18 cellular contexts compared by ENCODE assay signal in genomic region chr13:62176051-62176450, GRCh38.
DNase-seq lines count a peak whose midpoint lies in the region; ATAC-seq, FAIRE-seq and TF ChIP-seq lines count a peak whose summit lies in the region.
"Had no signal": no experiment of that assay in that cellular context is flagged by ENCODE, and none has a peak within 500 bp of the region (broad histone marks: within the 10 kb centered on the region; RNA-seq: fewer than 3 reads in every experiment).

No MANE protein-coding gene starts in this region.

- peaks cover 6% of the 10 kb centered on the region for H3K9me3 Mint-ChIP-seq in astrocyte (ENCODE audit: unreplicated experiment)

- H3K4me1 Mint-ChIP-seq in astrocyte (ENCODE audit: low read depth, unreplicated experiment), result peaks cover 37% of the 10 kb centered on the region
- H3K4me1 Mint-ChIP-seq: CD14-positive monocyte had no signal

- no peaks in the 10 kb centered on the region for H3K79me2 ChIP-seq in Karpas-422 (ENCODE audit: low read length)
- H3K79me2 ChIP-seq in astrocyte (ENCODE audit: insufficient read depth, low read length), result no peaks in the 10 kb centered on the region

- H3K4me2 ChIP-seq in Karpas-422 (ENCODE audit: low read depth, low read length, poor library complexity, severe bottlenecking) (no peak overlapping the region), astrocyte (ENCODE audit: low read length) (peak overlapping the region; percentile 27)

- H3K9ac ChIP-seq in Karpas-422 (ENCODE audit: low read length) (no peak overlapping the region), astrocyte (ENCODE audit: low read length) (no peak overlapping the region)

- H3K36me3 ChIP-seq in Karpas-422 (ENCODE audit: insufficient read depth, low read length) (no peaks in the 10 kb centered on the region), astrocyte (ENCODE audit: insufficient read depth, low read length) (no peaks in the 10 kb centered on the region), transverse colon (no peaks in the 10 kb centered on the region)

- peaks cover 5% of the 10 kb centered on the region for H3K9me3 ChIP-seq in Karpas-422 (ENCODE audit: low read length)
- peaks cover 3% of the 10 kb centered on the region for H3K9me3 ChIP-seq in astrocyte (ENCODE audit: insufficient read depth, low read depth, low read length)
- no peaks in the 10 kb centered on the region for H3K9me3 ChIP-seq in transverse colon

- in situ Hi-C loops in transverse colon (cut with MboI; ENCODE audit: low pct_ligation_motif_present in 1 of 4, low pct_unique_long_range_greater_than_20kb in 1 of 4, low sequenced_read_pairs in 3 of 4), result no loop called here

- peaks cover 16% of the 10 kb centered on the region for H3K4me1 ChIP-seq in Karpas-422 (ENCODE audit: low read length)
- no peaks in the 10 kb centered on the region for H3K4me1 ChIP-seq in astrocyte (ENCODE audit: insufficient read depth, low read length)
- H3K4me1 ChIP-seq in transverse colon, result no peaks in the 10 kb centered on the region

- TF ChIP-seq EP300 in transverse colon (IDR thresholded peaks at IDR 0.05; ENCODE audit: low read depth), result no peak

- ATAC-seq in GM19452 (IDR thresholded peaks at IDR 0.05; ENCODE audit: unreplicated experiment), result no peak
- ATAC-seq: CD8-positive, alpha-beta T cell; HepG2 had no signal

- intact Hi-C loops in transverse colon (cut with DNase I; ENCODE audit: low total_unique reads), result no loop called here

- H4K20me1 ChIP-seq in Karpas-422 (ENCODE audit: insufficient read depth, low read depth, low read length), result no peaks in the 10 kb centered on the region
- H4K20me1 ChIP-seq in astrocyte (ENCODE audit: insufficient read depth, low read length), result no peaks in the 10 kb centered on the region

- H3K4me3 ChIP-seq in Karpas-422 (ENCODE audit: low read length), result no peak overlapping the region
- no peak overlapping the region for H3K4me3 ChIP-seq in astrocyte (ENCODE audit: insufficient read depth, low read depth, low read length)
- no peak overlapping the region for H3K4me3 ChIP-seq in transverse colon

- TF ChIP-seq POLR2A in transverse colon (IDR thresholded peaks at IDR 0.05), result no peak

- peak overlapping the region; percentile 70 for H3K27ac Mint-ChIP-seq in astrocyte (ENCODE audit: unreplicated experiment)
- H3K27ac Mint-ChIP-seq: CD14-positive monocyte; CD8-positive, alpha-beta T cell had no signal

- no peaks in the 10 kb centered on the region for H3K9me2 ChIP-seq in Karpas-422 (replicated peaks; ENCODE audit: insufficient read depth, low read length)

- 0 out of 2 replicates have a peak overlapping the region, but pooled peaks have one; percentile 21 for H2AFZ ChIP-seq in Karpas-422 (ENCODE audit: low read length)
- H2AFZ ChIP-seq in astrocyte (ENCODE audit: low read depth, low read length), result no peak overlapping the region

- no peaks in the 10 kb centered on the region for H3K27me3 ChIP-seq in Karpas-422 (ENCODE audit: low read length)
- H3K27me3 ChIP-seq in astrocyte (ENCODE audit: insufficient read depth, low read length), result no peaks in the 10 kb centered on the region
- no peaks in the 10 kb centered on the region for H3K27me3 ChIP-seq in transverse colon

- TF ChIP-seq CTCF in astrocyte (IDR thresholded peaks at IDR 0.05; ENCODE audit: insufficient read depth, low read depth, low read length), result no peak
- TF ChIP-seq CTCF in GM20000 (IDR thresholded peaks at IDR 0.05; ENCODE audit: extremely low read depth, missing control alignments), result no peak
- no peak for TF ChIP-seq CTCF in transverse colon (IDR thresholded peaks at IDR 0.05)

- FAIRE-seq in astrocyte (lab: Jason Lieb, UNC), result no peak
- FAIRE-seq: D721Med, HepG2, HTR-8/SVneo had no signal

- WGBS in transverse colon (ENCODE audit: low coverage in 1 of 2), 2 donors, result 55 to 63% methylated on average over 2 to 3 of the region's 3 CpGs

- H3K27ac ChIP-seq in Karpas-422 (ENCODE audit: low read length) (no peak overlapping the region), astrocyte (ENCODE audit: low read depth, low read length) (no peak overlapping the region), transverse colon (no peak overlapping the region)

- no peaks in the 10 kb centered on the region for H3K36me3 Mint-ChIP-seq in astrocyte (ENCODE audit: low read depth, unreplicated experiment)
- H3K36me3 Mint-ChIP-seq: CD14-positive monocyte; CD8-positive, alpha-beta T cell had no signal

- DNase-seq in Karpas-422 (no peak), astrocyte (ENCODE audit: low read depth) (peak; percentile 22), dedifferentiated amniotic fluid mesenchymal stem cell (ENCODE audit: extremely low spot score) (peak; percentile 27), GM20000 (ENCODE audit: low spot score) (no peak), transverse colon (no peak)
- no peak for DNase-seq in stimulated activated CD4-positive, alpha-beta T cell treated with anti-CD3 and anti-CD28 coated beads, Interleukin-4, amount 100 ng/mL, for 4 hours
- DNase-seq: CD8-positive, alpha-beta T cell; COR-L47; DMS153; DND-41; GF-D8; GOT3; H9 had no signal

- no peaks in the 10 kb centered on the region for H3K27me3 Mint-ChIP-seq in astrocyte (ENCODE audit: low read depth, unreplicated experiment)

- H3K4me3 Mint-ChIP-seq in astrocyte (ENCODE audit: unreplicated experiment), result no peak overlapping the region
- H3K4me3 Mint-ChIP-seq: CD14-positive monocyte; CD8-positive, alpha-beta T cell; H9 had no signal

Comparison
In these comparisons a context has a peak if more than half of its experiments do, and no peak if none do; other contexts are left out.
1. DNase-seq: peak in astrocyte (single experiment) and dedifferentiated amniotic fluid mesenchymal stem cell (single experiment); none in Karpas-422 (single experiment), stimulated activated CD4-positive, alpha-beta T cell treated with anti-CD3 and anti-CD28 coated beads, Interleukin-4, amount 100 ng/mL, for 4 hours (0 of 2), GM20000 (single experiment) and transverse colon (single experiment).